8 cellular contexts compared by ENCODE assay signal in the genomic region with DNA sequence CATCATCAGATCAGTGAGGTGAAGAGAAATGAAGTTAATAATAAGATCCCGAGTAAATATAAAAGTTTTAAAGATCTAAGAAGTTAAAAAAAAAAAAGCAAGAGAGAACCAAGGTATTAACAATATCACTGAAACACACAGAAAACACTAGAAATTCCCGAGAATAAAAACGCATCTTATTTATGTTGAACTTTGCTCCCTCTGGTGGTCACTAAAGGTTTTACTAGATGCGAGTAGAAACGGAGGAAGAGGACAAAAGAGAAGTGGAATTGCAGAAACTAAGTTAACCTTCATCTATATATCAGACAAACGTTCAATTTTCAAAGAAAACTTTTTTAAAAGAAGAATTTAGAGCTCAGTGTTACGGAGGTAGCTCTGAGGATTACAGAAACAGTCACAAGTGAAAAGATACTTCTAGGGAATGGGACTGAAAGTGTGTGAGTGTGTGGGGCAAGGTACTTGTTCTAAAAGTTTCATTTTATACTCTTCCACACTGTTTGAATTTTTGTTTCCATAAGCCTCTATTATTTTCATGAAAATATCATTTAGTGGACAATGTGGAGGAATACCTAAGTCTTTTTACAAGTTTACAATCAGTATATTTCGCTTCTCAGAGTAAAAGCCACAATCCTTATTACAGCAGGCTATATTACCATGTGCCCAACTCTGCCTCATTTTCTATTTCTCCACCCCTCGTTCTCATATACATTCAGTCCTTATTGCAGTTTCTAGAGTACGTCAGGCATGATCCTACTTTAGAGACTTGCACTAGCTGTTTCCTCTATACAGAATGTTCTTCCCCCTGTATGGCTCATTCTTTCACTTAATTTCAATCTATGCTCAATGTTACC. TPM values are rescaled to one million over a fixed set of nuclear protein-coding genes. Genes with fewer than 3 reads are reported as not detected.
DNase-seq lines count a peak whose midpoint lies in the region; ATAC-seq and TF ChIP-seq lines count a peak whose summit lies in the region.

No MANE protein-coding gene starts in this region.

- no peak for ATAC-seq in HG03159 (IDR thresholded peaks at IDR 0.05; ENCODE audit: unreplicated experiment)

- H3K27ac Mint-ChIP-seq in MCF 10A (ENCODE audit: low read depth, unreplicated experiment) = no peak overlapping the region
- no peak overlapping the region for H3K27ac Mint-ChIP-seq in activated naive CD4-positive, alpha-beta T cell treated with anti-CD3 and anti-CD28 coated beads for 36 hours

- CTCF ChIA-PET in MCF 10A (lab: Yijun Ruan, JAX) = interaction anchor here (0.6 to 3.0 kb wide), 59 partner anchors 8 to 1772 kb away, joined by 3 to 46 read pairs (median 4); a partner anchor contains a TSS
- CTCF ChIA-PET in activated naive CD4-positive, alpha-beta T cell treated with anti-CD3 and anti-CD28 coated beads for 36 hours (lab: Charles Lee) = interaction anchor here (0.6 to 2.7 kb wide), 30 partner anchors 9 to 918 kb away, joined by 3 to 14 read pairs (median 4); a partner anchor contains a TSS

- H3K27me3 Mint-ChIP-seq in MCF 10A (ENCODE audit: insufficient read depth, unreplicated experiment) = no peaks in the 10 kb centered on the region
- H3K27me3 Mint-ChIP-seq in activated naive CD4-positive, alpha-beta T cell treated with anti-CD3 and anti-CD28 coated beads for 36 hours (ENCODE audit: low read depth) = no peaks in the 10 kb centered on the region

- H3K4me3 Mint-ChIP-seq in MCF 10A (ENCODE audit: unreplicated experiment) = no peak overlapping the region
- no peak overlapping the region for H3K4me3 Mint-ChIP-seq in activated naive CD4-positive, alpha-beta T cell treated with anti-CD3 and anti-CD28 coated beads for 36 hours

- DNase-seq in COR-L47 (lab: John Stamatoyannopoulos, UW) (peak; percentile 43), H4 (ENCODE audit: low spot score) (peak; percentile 45), NCI-H748 (lab: John Stamatoyannopoulos, UW; ENCODE audit: unreplicated experiment) (peak; percentile 50), MCF 10A (ENCODE audit: unreplicated experiment) (peak; percentile 79), left kidney (ENCODE audit: low read depth, low spot score) (peak; percentile 71)
- no peak for DNase-seq in stimulated activated CD4-positive, alpha-beta T cell treated with anti-CD3 and anti-CD28 coated beads, Interleukin-12 subunit alpha, Interleukin-12 subunit beta, amount 100 ng/mL, for 4 hours
- no peak for DNase-seq in activated naive CD4-positive, alpha-beta T cell treated with anti-CD3 and anti-CD28 coated beads for 36 hours

- H3K4me1 Mint-ChIP-seq in MCF 10A (ENCODE audit: insufficient read depth, unreplicated experiment) = peaks cover 17% of the 10 kb centered on the region
- peaks cover 11% of the 10 kb centered on the region for H3K4me1 Mint-ChIP-seq in activated naive CD4-positive, alpha-beta T cell treated with anti-CD3 and anti-CD28 coated beads for 36 hours (ENCODE audit: low read depth)

- peak; percentile 68 for TF ChIP-seq CTCF in MCF 10A (IDR thresholded peaks at IDR 0.05; ENCODE audit: unreplicated experiment)

- peaks cover 69% of the 10 kb centered on the region for H3K36me3 Mint-ChIP-seq in MCF 10A (ENCODE audit: insufficient read depth, unreplicated experiment)
- peaks cover 18% of the 10 kb centered on the region for H3K36me3 Mint-ChIP-seq in activated naive CD4-positive, alpha-beta T cell treated with anti-CD3 and anti-CD28 coated beads for 36 hours (ENCODE audit: low read depth)

- no TSS peak for BruUV-seq in MCF 10A (replicated peaks; lab: Mats Ljungman, UMichigan)

- POLR2A ChIA-PET in MCF 10A (lab: Yijun Ruan, JAX) = interaction anchor here (0.6 to 2.6 kb wide), 6 partner anchors 17 to 294 kb away, joined by 3 to 6 read pairs (median 4); a partner anchor contains a TSS

- intact Hi-C loops in MCF 10A (cut with micrococcal nuclease) = loop anchor here (1.0 to 2.0 kb wide), 3 partner anchors 230 to 776 kb away; no protein-coding TSS in a partner anchor
- intact Hi-C loops in activated naive CD4-positive, alpha-beta T cell treated with anti-CD3 and anti-CD28 coated beads for 36 hours (cut with micrococcal nuclease) = loop anchor here (1.0 kb wide), 2 partner anchors 117 to 230 kb away; no protein-coding TSS in a partner anchor

- H3K9me3 Mint-ChIP-seq in MCF 10A (ENCODE audit: unreplicated experiment) = no peaks in the 10 kb centered on the region
- no peaks in the 10 kb centered on the region for H3K9me3 Mint-ChIP-seq in activated naive CD4-positive, alpha-beta T cell treated with anti-CD3 and anti-CD28 coated beads for 36 hours

RNA-seq across cellular contexts. Expression of a gene that starts 19.7 kb away (rescaled TPM):
- total RNA-seq in H4 (2014; rRNA removed; shearing (Covaris generic)) = 66.9 and 67.6 TPM in 2 replicates
- 123 and 136 TPM in 2 replicates for total RNA-seq in MCF 10A (2022)
- total RNA-seq in activated naive CD4-positive, alpha-beta T cell treated with anti-CD3 and anti-CD28 coated beads for 36 hours = 10 to 100 TPM; 31.1 to 32.9 TPM

Comparison
In these comparisons a context has a peak if more than half of its experiments do, and no peak if none do; other contexts are left out.
1. DNase-seq: peak in COR-L47 (single experiment), H4 (single experiment), NCI-H748 (single experiment), MCF 10A (single experiment) and left kidney (single experiment); none in stimulated activated CD4-positive, alpha-beta T cell treated with anti-CD3 and anti-CD28 coated beads, Interleukin-12 subunit alpha, Interleukin-12 subunit beta, amount 100 ng/mL, for 4 hours (single experiment) and activated naive CD4-positive, alpha-beta T cell treated with anti-CD3 and anti-CD28 coated beads for 36 hours (single experiment).